Comparison of ENCODE assay signal across 8 cellular contexts in genomic region chr7:38359081-38359601, GRCh38.
DNase-seq lines count a peak whose midpoint lies in the region; ATAC-seq and TF ChIP-seq lines count a peak whose summit lies in the region.
"Not testable (repeated sequence)": the region's sequence is repeated elsewhere in the genome, so short reads cannot be mapped to it uniquely, and the experiment has no call there.

No MANE protein-coding gene starts in this region.

- H3K56ac ChIP-seq in mesendoderm (ENCODE audit: low read length), result peak overlapping the region; percentile 64

- intact Hi-C loops in activated CD8-positive, alpha-beta T cell treated with anti-CD3 and anti-CD28 coated beads for 36 hours (cut with micrococcal nuclease), result not testable (repeated sequence)

- ATAC-seq in GM19452 (IDR thresholded peaks at IDR 0.05; ENCODE audit: unreplicated experiment) (peak; percentile 81), HG03097 (IDR thresholded peaks at IDR 0.05; ENCODE audit: low FRiP score, unreplicated experiment) (peak; percentile 64)
- ATAC-seq in activated CD8-positive, alpha-beta T cell treated with anti-CD3 and anti-CD28 coated beads for 36 hours, result peak; percentile 70

- not testable (repeated sequence) for H3K27me3 Mint-ChIP-seq in activated CD8-positive, alpha-beta T cell treated with anti-CD3 and anti-CD28 coated beads for 36 hours

- H3K4me3 Mint-ChIP-seq in activated CD8-positive, alpha-beta T cell treated with anti-CD3 and anti-CD28 coated beads for 36 hours, result peak overlapping the region; percentile 97

- not testable (repeated sequence) for H3K4me2 ChIP-seq in mesendoderm (ENCODE audit: low read length)

- DNase-seq in Caki2 (ENCODE audit: low read depth) (peak; percentile 44), NOMO-1 treated with DMSO at 0.1 percent for 48 hours (lab: John Stamatoyannopoulos, UW; ENCODE audit: unreplicated experiment) (peak; percentile 46), dermis blood vessel endothelial cell (peak; percentile 41), mesendoderm (peak; percentile 92)
- peak; percentile 91 for DNase-seq in activated CD8-positive, alpha-beta T cell treated with anti-CD3 and anti-CD28 coated beads for 36 hours
- peak; percentile 53 to 65 for DNase-seq in stimulated activated CD8-positive, alpha-beta memory T cell treated with anti-CD3 and anti-CD28 coated beads, Interleukin-15, amount 100 ng/mL, for 4 hours (ENCODE audit: low read depth in 2 of 2)

- H3K4me1 Mint-ChIP-seq in activated CD8-positive, alpha-beta T cell treated with anti-CD3 and anti-CD28 coated beads for 36 hours (ENCODE audit: low read depth), result peaks cover 61% of the 10 kb centered on the region

- not testable (repeated sequence) for H3K27me3 ChIP-seq in mesendoderm (ENCODE audit: insufficient read depth, low read length, poor library complexity)

- CTCF ChIA-PET in activated CD8-positive, alpha-beta T cell treated with anti-CD3 and anti-CD28 coated beads for 36 hours (lab: Charles Lee), result interaction anchor here (0.6 to 7.3 kb wide), 18 partner anchors 8 to 251 kb away, joined by 3 to 71 read pairs (median 6); no protein-coding TSS in a partner anchor

- in situ Hi-C loops in Caki2 (cut with HindIII; ENCODE audit: low pct_unique_long_range_greater_than_20kb, low sequenced_read_pairs), result not testable (repeated sequence)

- not testable (repeated sequence) for H4K8ac ChIP-seq in mesendoderm (ENCODE audit: low read depth, low read length)

- not testable (repeated sequence) for H3K9ac ChIP-seq in mesendoderm (ENCODE audit: low read length)

- H3K4me1 ChIP-seq in mesendoderm (ENCODE audit: control insufficient read depth, low read depth, low read length), result not testable (repeated sequence)

- H3K36me3 ChIP-seq in mesendoderm (ENCODE audit: control insufficient read depth, insufficient read depth, low read length), result not testable (repeated sequence)

- not testable (repeated sequence) for H3K79me1 ChIP-seq in mesendoderm (ENCODE audit: low read length)

- not testable (repeated sequence) for H3K9me3 Mint-ChIP-seq in activated CD8-positive, alpha-beta T cell treated with anti-CD3 and anti-CD28 coated beads for 36 hours

- H3K36me3 Mint-ChIP-seq in activated CD8-positive, alpha-beta T cell treated with anti-CD3 and anti-CD28 coated beads for 36 hours (ENCODE audit: low read depth), result peaks cover 38% of the 10 kb centered on the region

- H2BK15ac ChIP-seq in mesendoderm (replicated peaks; ENCODE audit: low read depth), result not testable (repeated sequence)

- not testable (repeated sequence) for H3K79me2 ChIP-seq in mesendoderm (ENCODE audit: control insufficient read depth, insufficient read depth, low read length)

- POLR2A ChIA-PET in activated CD8-positive, alpha-beta T cell treated with anti-CD3 and anti-CD28 coated beads for 36 hours (lab: Charles Lee), result interaction anchor here (1.0 to 1.5 kb wide), 3 partner anchors 10 to 24 kb away, joined by 3 read pairs; no protein-coding TSS in a partner anchor

- not testable (repeated sequence) for H3K18ac ChIP-seq in mesendoderm (ENCODE audit: low read length)

- not testable (repeated sequence) for H3K4me3 ChIP-seq in mesendoderm (ENCODE audit: low read length)

- not testable (repeated sequence) for H4K5ac ChIP-seq in mesendoderm (ENCODE audit: low read length)

- not testable (repeated sequence) for H3K23ac ChIP-seq in mesendoderm (ENCODE audit: low read length)

- no CpG with 5 or more reads among the region's 5 CpGs for WGBS in mesendoderm (ENCODE audit: extremely low coverage, insufficient coverage, low lambda C conversion rate)

- H3K27ac Mint-ChIP-seq in activated CD8-positive, alpha-beta T cell treated with anti-CD3 and anti-CD28 coated beads for 36 hours, result peak overlapping the region; percentile 95

- not testable (repeated sequence) for H2BK120ac ChIP-seq in mesendoderm (ENCODE audit: low read depth, low read length)

- H2AK5ac ChIP-seq in mesendoderm (ENCODE audit: low read length), result not testable (repeated sequence)

- H2BK5ac ChIP-seq in mesendoderm (ENCODE audit: low read length), result not testable (repeated sequence)

- not testable (repeated sequence) for H3K4ac ChIP-seq in mesendoderm (ENCODE audit: low read depth, low read length)

- TF ChIP-seq CTCF in activated CD8-positive, alpha-beta T cell treated with anti-CD3 and anti-CD28 coated beads for 36 hours (IDR thresholded peaks at IDR 0.05), result peak; percentile 48

- not testable (repeated sequence) for H3K27ac ChIP-seq in mesendoderm (ENCODE audit: low read depth, low read length)

Comparison
In these comparisons a context has a peak if more than half of its experiments do, and no peak if none do; other contexts are left out.
1. DNase-seq: peak in every context shown above with its lines; median percentile 92 in mesendoderm; 91 in activated CD8-positive, alpha-beta T cell treated with anti-CD3 and anti-CD28 coated beads for 36 hours; 59 in stimulated activated CD8-positive, alpha-beta memory T cell treated with anti-CD3 and anti-CD28 coated beads, Interleukin-15, amount 100 ng/mL, for 4 hours; 46 in NOMO-1 treated with DMSO at 0.1 percent for 48 hours; 44 in Caki2; 41 in dermis blood vessel endothelial cell.